Comparison of ENCODE assay signal across 8 cellular contexts in the genomic region with DNA sequence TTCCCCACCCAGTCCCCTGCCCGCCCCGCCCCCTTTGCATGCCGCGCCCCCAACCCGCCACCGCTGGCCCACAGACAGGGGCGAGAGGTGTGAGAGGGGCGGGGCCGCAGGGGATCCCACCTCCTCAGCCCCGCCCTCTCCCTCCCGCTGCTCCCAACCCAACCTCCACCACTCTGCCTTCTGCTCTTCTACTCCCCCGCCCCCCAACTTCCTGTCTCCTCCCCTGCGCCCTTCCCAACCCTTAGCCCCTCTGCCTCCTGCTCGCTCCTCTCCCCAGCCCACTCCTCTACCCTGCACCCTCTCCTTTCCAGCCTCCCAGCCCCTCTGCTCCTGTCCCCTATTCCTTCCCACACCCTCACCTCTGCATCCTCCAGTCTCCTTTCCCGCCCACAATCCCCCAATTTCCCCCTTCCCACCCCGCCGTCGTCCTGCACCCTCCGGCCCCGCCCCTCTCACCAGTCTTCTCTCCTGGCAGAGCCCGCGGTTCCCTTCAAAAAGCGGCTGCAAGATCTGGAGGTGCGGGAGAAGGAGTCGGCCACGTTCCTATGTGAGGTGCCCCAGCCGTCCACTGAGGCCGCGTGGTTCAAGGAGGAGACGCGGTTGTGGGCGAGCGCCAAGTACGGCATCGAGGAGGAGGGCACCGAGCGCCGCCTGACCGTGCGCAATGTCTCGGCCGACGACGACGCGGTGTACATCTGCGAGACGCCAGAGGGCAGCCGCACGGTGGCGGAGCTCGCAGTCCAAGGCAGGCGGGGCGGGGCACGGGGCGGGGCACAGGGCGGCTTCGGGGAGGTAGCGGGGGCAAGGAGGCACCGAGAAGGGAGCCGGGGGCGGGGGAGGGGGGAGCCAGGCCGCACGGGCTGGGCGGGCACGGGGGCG. TPM values are rescaled to one million over a fixed set of nuclear protein-coding genes. Genes with fewer than 3 reads are reported as not detected.
DNase-seq lines count a peak whose midpoint lies in the region; ATAC-seq and TF ChIP-seq lines count a peak whose summit lies in the region.

No MANE protein-coding gene starts in this region.

- TF ChIP-seq EP300 in stomach (IDR thresholded peaks at IDR 0.05) = no peak

- H3K36me3 ChIP-seq in neural progenitor cell = no peaks in the 10 kb centered on the region
- H3K36me3 ChIP-seq in stomach = no peaks in the 10 kb centered on the region

- H3K4me2 ChIP-seq in neural progenitor cell = peak overlapping the region; percentile 87

- no peaks in the 10 kb centered on the region for H3K27me3 Mint-ChIP-seq in activated T-helper 17 cell treated with anti-CD3 and anti-CD28 coated beads, Interleukin-2, amount 50 U/mL, for 72 hours
- peaks cover 2% of the 10 kb centered on the region for H3K27me3 Mint-ChIP-seq in neural progenitor cell (ENCODE audit: insufficient read depth, low read depth)

- H2AFZ ChIP-seq in neural progenitor cell (replicated peaks) = peak overlapping the region; percentile 94

- H3K9me3 ChIP-seq in neural progenitor cell (ENCODE audit: low read depth) (no peaks in the 10 kb centered on the region), stomach (no peaks in the 10 kb centered on the region)

- no peak for TF ChIP-seq POLR2A in stomach (IDR thresholded peaks at IDR 0.05)

- H3K4me3 Mint-ChIP-seq in activated T-helper 17 cell treated with anti-CD3 and anti-CD28 coated beads, Interleukin-2, amount 50 U/mL, for 72 hours = peak overlapping the region; percentile 83
- peak overlapping the region; percentile 89 for H3K4me3 Mint-ChIP-seq in neural progenitor cell

- H3F3A ChIP-seq in neural progenitor cell (ENCODE audit: low read depth) = no peaks in the 10 kb centered on the region

- DNase-seq in DMS153 (lab: John Stamatoyannopoulos, UW) = peak; percentile 66
- DNase-seq in KBM-7 = peak; percentile 82
- DNase-seq in RPMI7951 (ENCODE audit: low read depth) = peak; percentile 54
- DNase-seq in fibroblast of villous mesenchyme (ENCODE audit: low read depth) = peak; percentile 80
- DNase-seq in neural progenitor cell (ENCODE audit: low spot score) = peak; percentile 94
- peak; percentile 90 for DNase-seq in stomach

- in situ Hi-C loops in KBM-7 (cut with MboI; ENCODE audit: low pct_unique_long_range_greater_than_20kb, low sequenced_read_pairs) = no loop called here

- peak overlapping the region; percentile 74 for H3K4me3 ChIP-seq in fibroblast of villous mesenchyme (ENCODE audit: low read depth, low read length)
- peak overlapping the region; percentile 62 for H3K4me3 ChIP-seq in neural progenitor cell
- H3K4me3 ChIP-seq in stomach = peak overlapping the region; percentile 46 to 72 (median 54)

- H3K4me1 Mint-ChIP-seq in activated T-helper 17 cell treated with anti-CD3 and anti-CD28 coated beads, Interleukin-2, amount 50 U/mL, for 72 hours = peaks cover 5% of the 10 kb centered on the region
- H3K4me1 Mint-ChIP-seq in neural progenitor cell = peaks cover 9% of the 10 kb centered on the region

- peaks cover 7% of the 10 kb centered on the region for H4K20me1 ChIP-seq in neural progenitor cell (ENCODE audit: low read depth)

- no peaks in the 10 kb centered on the region for H3K9me3 Mint-ChIP-seq in activated T-helper 17 cell treated with anti-CD3 and anti-CD28 coated beads, Interleukin-2, amount 50 U/mL, for 72 hours
- no peaks in the 10 kb centered on the region for H3K9me3 Mint-ChIP-seq in neural progenitor cell

- H3K4me1 ChIP-seq in neural progenitor cell = peaks cover 3% of the 10 kb centered on the region
- peaks cover 10 to 23% (median 17%) of the 10 kb centered on the region in 4 donors for H3K4me1 ChIP-seq in stomach

- no peak overlapping the region for H3K27ac ChIP-seq in neural progenitor cell
- H3K27ac ChIP-seq in stomach = peak overlapping the region; percentile 44 to 78 (median 64)

- 1 to 2% (median 1%) methylated on average over 37 to 66 of the region's 67 CpGs for WGBS in stomach, 5 donors

- intact Hi-C loops in stomach (cut with DNase I; ENCODE audit: low total_unique reads) = no loop called here

- peak; percentile 93 for ATAC-seq in GM21723 (IDR thresholded peaks at IDR 0.05; ENCODE audit: unreplicated experiment)
- peak; percentile 94 for ATAC-seq in activated T-helper 17 cell treated with anti-CD3 and anti-CD28 coated beads, Interleukin-2, amount 50 U/mL, for 72 hours (replicated peaks)

- no peaks in the 10 kb centered on the region for H3K36me3 Mint-ChIP-seq in activated T-helper 17 cell treated with anti-CD3 and anti-CD28 coated beads, Interleukin-2, amount 50 U/mL, for 72 hours (ENCODE audit: low read depth)
- H3K36me3 Mint-ChIP-seq in neural progenitor cell = no peaks in the 10 kb centered on the region

- H3K9ac ChIP-seq in neural progenitor cell = no peak overlapping the region

- H3K27me3 ChIP-seq in neural progenitor cell = peaks cover 13% of the 10 kb centered on the region
- peaks cover 0 to 49% (median 12%) of the 10 kb centered on the region in 3 donors for H3K27me3 ChIP-seq in stomach

- H3K79me2 ChIP-seq in neural progenitor cell (ENCODE audit: low read depth) = no peaks in the 10 kb centered on the region

- TF ChIP-seq CTCF in fibroblast of villous mesenchyme (IDR thresholded peaks at IDR 0.05; ENCODE audit: insufficient read depth, low read depth, low read length) = peak; percentile 54
- peak; percentile 65 for TF ChIP-seq CTCF in neural progenitor cell (IDR thresholded peaks at IDR 0.05)
- TF ChIP-seq CTCF in stomach (IDR thresholded peaks at IDR 0.05) = peak in 5 of 7 experiments; percentile 30 to 58 (median 49)

- H3K27ac Mint-ChIP-seq in activated T-helper 17 cell treated with anti-CD3 and anti-CD28 coated beads, Interleukin-2, amount 50 U/mL, for 72 hours = peak overlapping the region; percentile 61
- no peak overlapping the region for H3K27ac Mint-ChIP-seq in neural progenitor cell

RNA-seq across cellular contexts. Expression of a gene that starts 5.4 kb away (rescaled TPM):
- 0.10 and 0.24 TPM in 2 replicates for total RNA-seq in RPMI7951 (2014; rRNA removed; shearing (Covaris generic))
- total RNA-seq in activated T-helper 17 cell treated with anti-CD3 and anti-CD28 coated beads, Interleukin-2, amount 50 U/mL, for 72 hours = 10 to 100 TPM; 10.8 to 60.0 TPM
- total RNA-seq in fibroblast of villous mesenchyme (13.0 and 14.5 TPM in 2 replicates), neural progenitor cell (ENCODE audit: low replicate concordance) (5.1 and 14.9 TPM in 2 replicates), stomach (100 to 1,000 TPM in 1 of 5 donors, 10 to 100 TPM in 4; 24.6 to 111 (median 39.1) TPM)
- 10 to 100 TPM in 1 of 3 donors, 1 to 10 TPM in 2; 7.2 to 19.7 (median 7.7) TPM for polyA plus RNA-seq in stomach

RNA-seq across cellular contexts. Expression of a gene that starts 47.6 kb away (rescaled TPM):
- total RNA-seq in RPMI7951 (2014; rRNA removed; shearing (Covaris generic)) = 0.60 and 1.1 TPM in 2 replicates
- total RNA-seq in activated T-helper 17 cell treated with anti-CD3 and anti-CD28 coated beads, Interleukin-2, amount 50 U/mL, for 72 hours = 1 to 10 TPM; 6.6 to 8.8 TPM
- total RNA-seq in fibroblast of villous mesenchyme (3.5 and 4.3 TPM in 2 replicates), neural progenitor cell (ENCODE audit: low replicate concordance) (2.2 and 6.7 TPM in 2 replicates), stomach (1 to 10 TPM; 1.2 to 6.1 (median 5.0) TPM)
- 1 to 10 TPM; 1.4 to 5.3 (median 3.7) TPM for polyA plus RNA-seq in stomach
